ENCODE assay signal across 8 cellular contexts in the genomic region with DNA sequence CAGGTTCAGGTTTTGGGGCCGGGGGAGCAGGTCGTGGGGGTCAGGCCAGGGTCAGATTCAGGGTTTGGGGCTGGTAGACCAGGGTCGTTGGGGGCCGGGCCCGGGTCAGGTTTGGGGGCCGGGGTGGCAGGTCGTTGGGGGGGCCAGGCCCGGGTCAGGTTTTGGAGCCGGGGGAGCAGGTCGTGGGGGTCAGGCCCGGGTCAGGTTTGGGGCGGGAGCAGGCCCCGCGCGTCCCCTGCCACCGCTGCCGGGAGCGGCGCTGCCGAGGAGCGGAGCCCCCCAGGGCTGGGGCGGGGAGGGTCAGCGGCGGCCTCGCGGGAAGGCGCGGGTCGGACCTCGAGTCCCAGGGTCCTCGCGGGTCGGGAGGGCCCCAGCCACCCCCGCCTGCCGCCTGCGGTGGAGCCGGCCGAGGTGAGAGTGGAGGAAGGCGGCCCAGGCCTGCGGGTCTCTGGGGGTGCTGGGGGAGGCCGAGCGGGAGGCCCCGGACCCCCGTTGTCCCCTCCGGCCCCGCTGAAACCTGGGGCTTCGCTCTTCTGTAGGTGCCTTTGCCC. TPM values are rescaled to one million over a fixed set of nuclear protein-coding genes. Genes with fewer than 3 reads are reported as not detected.
DNase-seq lines count a peak whose midpoint lies in the region; ATAC-seq and TF ChIP-seq lines count a peak whose summit lies in the region.

No MANE protein-coding gene starts in this region.

- H3K36me3 Mint-ChIP-seq in WTC11 = no peaks in the 10 kb centered on the region; the same call in 1 of the 2 replicates

- H3K9me3 Mint-ChIP-seq in WTC11 = no peaks in the 10 kb centered on the region

- H3K4me3 ChIP-seq in H7 (ENCODE audit: insufficient read depth, low read depth, low read length) = peak overlapping the region; percentile 61
- H3K4me3 ChIP-seq in left ventricle myocardium inferior = peak overlapping the region; percentile 85
- peak overlapping the region; percentile 81 for H3K4me3 ChIP-seq in skeletal muscle satellite cell (ENCODE audit: low read length)

- H3K9me3 ChIP-seq in left ventricle myocardium inferior (replicated peaks) = no peaks in the 10 kb centered on the region
- H3K9me3 ChIP-seq in skeletal muscle satellite cell (replicated peaks; ENCODE audit: low read length) = no peaks in the 10 kb centered on the region

- H3K27me3 ChIP-seq in H7 (ENCODE audit: control insufficient read depth, insufficient read depth, low read length) (peaks cover 9% of the 10 kb centered on the region), left ventricle myocardium inferior (ENCODE audit: low read depth) (no peaks in the 10 kb centered on the region), skeletal muscle satellite cell (ENCODE audit: control insufficient read depth, insufficient read depth, low read length) (no peaks in the 10 kb centered on the region)

- peaks cover 16% of the 10 kb centered on the region for H3K4me1 Mint-ChIP-seq in WTC11

- H3K4me1 ChIP-seq in left ventricle myocardium inferior = peaks cover 75% of the 10 kb centered on the region
- H3K4me1 ChIP-seq in skeletal muscle satellite cell (ENCODE audit: control insufficient read depth, insufficient read depth, low read length) = peaks cover 41% of the 10 kb centered on the region

- TF ChIP-seq CTCF in WTC11 (IDR thresholded peaks at IDR 0.05) (no peak), left ventricle myocardium inferior (IDR thresholded peaks at IDR 0.05; ENCODE audit: borderline replicate concordance) (no peak)

- H3K4me3 Mint-ChIP-seq in WTC11 = peak overlapping the region; percentile 93

- peak overlapping the region; percentile 92 for H3K4me2 ChIP-seq in skeletal muscle satellite cell (ENCODE audit: low read length)

- CTCF ChIA-PET in WTC11 (lab: Charles Lee) = interaction anchor here (1.1 to 1.6 kb wide), 2 partner anchors 37 to 55 kb away, joined by 4 to 8 read pairs; no protein-coding TSS in a partner anchor

- POLR2A ChIA-PET in WTC11 (lab: Charles Lee) = no interaction called here

- peak overlapping the region; percentile 71; the same call in 1 of the 2 replicates for H3K27ac Mint-ChIP-seq in WTC11

- intact Hi-C loops in left ventricle myocardium inferior (cut with micrococcal nuclease) = no loop called here

- H3K27me3 Mint-ChIP-seq in WTC11 (ENCODE audit: low read depth) = no peaks in the 10 kb centered on the region; the same call in 1 of the 2 replicates

- H3K9ac ChIP-seq in skeletal muscle satellite cell (ENCODE audit: low read depth, low read length) = peak overlapping the region; percentile 85

- DNase-seq in H7 (peak; percentile 84), WTC11 (ENCODE audit: low spot score) (no peak), left ventricle myocardium inferior (no peak), ACHN (no peak), NCI-H510A treated with DMSO at 0.1 percent for 48 hours (lab: John Stamatoyannopoulos, UW) (no peak)

- in situ Hi-C loops in ACHN (cut with HindIII; ENCODE audit: low pct_ligation_motif_present, low pct_unique_long_range_greater_than_20kb, low sequenced_read_pairs) = no loop called here

- ATAC-seq in WTC11 (no peak), HG02678 (IDR thresholded peaks at IDR 0.05; ENCODE audit: unreplicated experiment) (no peak), HG02623 (IDR thresholded peaks at IDR 0.05; ENCODE audit: unreplicated experiment) (no peak)

- H3K27ac ChIP-seq in left ventricle myocardium inferior (replicated peaks) = peak overlapping the region; percentile 69

- peaks cover 3% of the 10 kb centered on the region; the same call in 1 of the 2 replicates for H3K36me3 ChIP-seq in H7 (replicated peaks; ENCODE audit: control insufficient read depth, insufficient read depth, low read length)
- H3K36me3 ChIP-seq in left ventricle myocardium inferior = no peaks in the 10 kb centered on the region
- H3K36me3 ChIP-seq in skeletal muscle satellite cell (ENCODE audit: insufficient read depth, low read length) = peaks cover 3% of the 10 kb centered on the region

TF ChIP-seq in WTC11, 78 proteins besides CTCF, POLR2A, EP300 and RAD21:
- no peak for TF ChIP-seq NR2C2 (CRISPR knock-in tag; IDR thresholded peaks at IDR 0.05)
- TF ChIP-seq, protein P1, sequence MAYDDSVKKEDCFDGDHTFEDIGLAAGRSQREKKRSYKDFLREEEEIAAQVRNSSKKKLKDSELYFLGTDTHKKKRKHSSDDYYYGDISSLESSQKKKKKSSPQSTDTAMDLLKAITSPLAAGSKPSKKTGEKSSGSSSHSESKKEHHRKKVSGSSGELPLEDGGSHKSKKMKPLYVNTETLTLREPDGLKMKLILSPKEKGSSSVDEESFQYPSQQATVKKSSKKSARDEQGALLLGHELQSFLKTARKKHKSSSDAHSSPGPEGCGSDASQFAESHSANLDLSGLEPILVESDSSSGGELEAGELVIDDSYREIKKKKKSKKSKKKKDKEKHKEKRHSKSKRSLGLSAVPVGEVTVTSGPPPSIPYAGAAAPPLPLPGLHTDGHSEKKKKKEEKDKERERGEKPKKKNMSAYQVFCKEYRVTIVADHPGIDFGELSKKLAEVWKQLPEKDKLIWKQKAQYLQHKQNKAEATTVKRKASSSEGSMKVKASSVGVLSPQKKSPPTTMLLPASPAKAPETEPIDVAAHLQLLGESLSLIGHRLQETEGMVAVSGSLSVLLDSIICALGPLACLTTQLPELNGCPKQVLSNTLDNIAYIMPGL (CRISPR knock-in tag; IDR thresholded peaks at IDR 0.05) = 0 out of 2 replicates have a peak, but pooled peaks have one; percentile 54
- TF ChIP-seq FOXP4 (CRISPR knock-in tag; IDR thresholded peaks at IDR 0.05) = 0 out of 2 replicates have a peak, but pooled peaks have one; percentile 19
- TF ChIP-seq, protein P2, sequence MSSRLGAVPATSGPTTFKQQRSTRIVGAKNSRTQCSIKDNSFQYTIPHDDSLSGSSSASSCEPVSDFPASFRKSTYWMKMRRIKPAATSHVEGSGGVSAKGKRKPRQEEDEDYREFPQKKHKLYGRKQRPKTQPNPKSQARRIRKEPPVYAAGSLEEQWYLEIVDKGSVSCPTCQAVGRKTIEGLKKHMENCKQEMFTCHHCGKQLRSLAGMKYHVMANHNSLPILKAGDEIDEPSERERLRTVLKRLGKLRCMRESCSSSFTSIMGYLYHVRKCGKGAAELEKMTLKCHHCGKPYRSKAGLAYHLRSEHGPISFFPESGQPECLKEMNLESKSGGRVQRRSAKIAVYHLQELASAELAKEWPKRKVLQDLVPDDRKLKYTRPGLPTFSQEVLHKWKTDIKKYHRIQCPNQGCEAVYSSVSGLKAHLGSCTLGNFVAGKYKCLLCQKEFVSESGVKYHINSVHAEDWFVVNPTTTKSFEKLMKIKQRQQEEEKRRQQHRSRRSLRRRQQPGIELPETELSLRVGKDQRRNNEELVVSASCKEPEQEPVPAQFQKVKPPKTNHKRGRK (CRISPR knock-in tag; IDR thresholded peaks at IDR 0.05; ENCODE audit: borderline replicate concordance) = no peak
- TF ChIP-seq E2F5 (CRISPR knock-in tag; IDR thresholded peaks at IDR 0.05) = 0 out of 2 replicates have a peak, but pooled peaks have one; percentile 31
- TF ChIP-seq ZBTB21 (CRISPR knock-in tag; IDR thresholded peaks at IDR 0.05; ENCODE audit: borderline replicate concordance) = no peak
- TF ChIP-seq ZNF138 (CRISPR knock-in tag; conservative IDR thresholded peaks at IDR 0.05) = no peak
- TF ChIP-seq ATF1 (CRISPR knock-in tag; IDR thresholded peaks at IDR 0.05) = no peak
TF ChIP-seq in WTC11: peak in this region for 3.

RNA-seq across cellular contexts. Expression of gene TRABD, which starts 0.5 kb away (rescaled TPM):
- 83.1 and 84.6 TPM in 2 replicates for total RNA-seq in H7 (2014; rRNA removed; shearing (Covaris generic))
- 79.9 to 90.4 TPM (median 81.3 TPM) in 3 replicates for total RNA-seq in WTC11 (2021)
- 21.0 TPM for total RNA-seq in left ventricle myocardium inferior
- total RNA-seq in skeletal muscle satellite cell (2012; rRNA removed) = 30.8 and 31.4 TPM in 2 replicates

RNA-seq across cellular contexts. Expression of gene SELENOO, which starts 14.6 kb away (rescaled TPM):
- total RNA-seq in H7 (2014; rRNA removed; shearing (Covaris generic)) = 27.8 and 29.9 TPM in 2 replicates
- total RNA-seq in WTC11 (2021) = 27.0 to 29.8 TPM (median 28.8 TPM) in 3 replicates
- total RNA-seq in left ventricle myocardium inferior = 15.0 TPM
- 10.1 and 17.5 TPM in 2 replicates for total RNA-seq in skeletal muscle satellite cell (2012; rRNA removed)

RNA-seq across cellular contexts. Expression of gene PANX2, which starts 15.7 kb away (rescaled TPM):
- total RNA-seq in H7 (2014; rRNA removed; shearing (Covaris generic)) = 2.2 and 2.6 TPM in 2 replicates
- 10.2 to 10.7 TPM (median 10.3 TPM) in 3 replicates for total RNA-seq in WTC11 (2021)
- total RNA-seq in left ventricle myocardium inferior = 0.58 TPM
- total RNA-seq in skeletal muscle satellite cell (2012; rRNA removed) = 0.22 and 0.25 TPM in 2 replicates

RNA-seq across cellular contexts. Expression of gene TUBGCP6, which starts 58.6 kb away (rescaled TPM):
- 24.0 and 31.6 TPM in 2 replicates for total RNA-seq in H7 (2014; rRNA removed; shearing (Covaris generic))
- 36.3 to 45.4 TPM (median 40.8 TPM) in 3 replicates for total RNA-seq in WTC11 (2021)
- total RNA-seq in left ventricle myocardium inferior = 18.3 TPM
- 21.0 and 21.3 TPM in 2 replicates for total RNA-seq in skeletal muscle satellite cell (2012; rRNA removed)
